16 cellular contexts compared by ENCODE assay signal in the genomic region with DNA sequence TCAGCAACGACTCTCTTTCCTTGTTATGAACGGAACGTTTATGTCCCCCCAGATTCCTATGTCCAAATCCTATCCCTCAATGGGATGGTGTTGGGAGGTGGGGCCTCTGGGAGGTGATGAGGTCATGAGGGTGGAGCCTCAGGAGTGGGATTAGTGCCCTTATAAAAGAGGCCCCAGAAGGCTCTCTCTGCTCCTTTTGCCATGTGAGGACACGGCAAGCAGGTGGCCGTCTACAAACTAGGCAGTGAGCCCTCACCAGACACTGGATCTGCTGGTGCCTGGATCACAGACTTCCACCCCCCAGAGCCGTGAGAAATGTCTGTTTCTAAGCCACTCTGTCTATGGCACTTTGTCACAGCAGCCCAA. TPM values are rescaled to one million over a fixed set of nuclear protein-coding genes. Genes with fewer than 3 reads are reported as not detected.
DNase-seq lines count a peak whose midpoint lies in the region; ATAC-seq and TF ChIP-seq lines count a peak whose summit lies in the region.
"Had no signal": no experiment of that assay in that cellular context is flagged by ENCODE, and none has a peak within 500 bp of the region (broad histone marks: within the 10 kb centered on the region; RNA-seq: fewer than 3 reads in every experiment).

No MANE protein-coding gene starts in this region.

- POLR2A ChIA-PET in HCT116 (lab: Charles Lee): no interaction called here

- no peak overlapping the region for H2AFZ ChIP-seq in HCT116 (ENCODE audit: low read depth, low read length, poor library complexity, severe bottlenecking)

- H3K4me1 Mint-ChIP-seq in activated T-helper 17 cell treated with anti-CD3 and anti-CD28 coated beads, Interleukin-2, amount 50 U/mL, for 72 hours: no peaks in the 10 kb centered on the region

- no peak overlapping the region for H3K4me3 Mint-ChIP-seq in activated T-helper 17 cell treated with anti-CD3 and anti-CD28 coated beads, Interleukin-2, amount 50 U/mL, for 72 hours
- H3K4me3 Mint-ChIP-seq: H9 had no signal

- TF ChIP-seq POLR2A in HCT116 (IDR thresholded peaks at IDR 0.05; ENCODE audit: borderline replicate concordance, extremely low read depth, insufficient read depth, insufficient read length): no peak

- H4K20me1 ChIP-seq in HCT116 (ENCODE audit: insufficient read depth): no peaks in the 10 kb centered on the region; the same call in 1 of the 2 replicates

- H3K27ac ChIP-seq in HCT116 (ENCODE audit: low read depth, low read length): no peak overlapping the region
- H3K27ac ChIP-seq in neutrophil: peak overlapping the region; percentile 52
- H3K27ac ChIP-seq: RWPE1 had no signal

- H3K27me3 ChIP-seq in HCT116 (ENCODE audit: insufficient read depth, low read length) (no peaks in the 10 kb centered on the region), neutrophil (no peaks in the 10 kb centered on the region)
- H3K27me3 ChIP-seq: BLaER1 treated with 17β-estradiol and CSF1 and Interleukin-3, amounts not matched to agents 10 nM and 100 nM had no signal

- H3K27ac Mint-ChIP-seq in activated T-helper 17 cell treated with anti-CD3 and anti-CD28 coated beads, Interleukin-2, amount 50 U/mL, for 72 hours: peak overlapping the region; percentile 50

- peak; percentile 57 for DNase-seq in NCI-H82 (lab: John Stamatoyannopoulos, UW)
- no peak for DNase-seq in NCI-H82 treated with DMSO at 0.1 percent for 48 hours (lab: John Stamatoyannopoulos, UW; ENCODE audit: unreplicated experiment)
- no peak for DNase-seq in HCT116 (ENCODE audit: low read depth, low spot score)
- no peak for DNase-seq in T-helper 1 cell
- no peak for DNase-seq in NCI-H1092 (lab: John Stamatoyannopoulos, UW)
- DNase-seq in NCI-H2171 (lab: John Stamatoyannopoulos, UW): no peak
- DNase-seq: EL, H9, IMR-90, NCI-H187, NCI-H345, NCI-H69 had no signal

- H3K9me3 Mint-ChIP-seq in activated T-helper 17 cell treated with anti-CD3 and anti-CD28 coated beads, Interleukin-2, amount 50 U/mL, for 72 hours: no peaks in the 10 kb centered on the region
- H3K9me3 Mint-ChIP-seq: H9 had no signal

- TF ChIP-seq RAD21 in HCT116 (IDR thresholded peaks at IDR 0.05; ENCODE audit: low read depth): no peak

- no peak overlapping the region for H3K4me2 ChIP-seq in HCT116 (ENCODE audit: low read length)

- H3K9me2 ChIP-seq in HCT116 (ENCODE audit: insufficient read depth): no peaks in the 10 kb centered on the region

- ATAC-seq in HCT116: peak; percentile 30; the same call in 1 of the 2 replicates
- no peak for ATAC-seq in activated T-helper 17 cell treated with anti-CD3 and anti-CD28 coated beads, Interleukin-2, amount 50 U/mL, for 72 hours (replicated peaks)

- no TSS peak for BruUV-seq in HCT116 (replicated peaks; lab: Mats Ljungman, UMichigan)

- H3K27me3 Mint-ChIP-seq in activated T-helper 17 cell treated with anti-CD3 and anti-CD28 coated beads, Interleukin-2, amount 50 U/mL, for 72 hours: no peaks in the 10 kb centered on the region

- H3K4me3 ChIP-seq in HCT116 (replicated peaks in 1 of 2; ENCODE audit: low read depth in 1 of 2, low read length in 2 of 2) (no peak overlapping the region), neutrophil (ENCODE audit: low read depth in 1 of 2, low read length in 1 of 2) (no peak overlapping the region)
- H3K4me3 ChIP-seq: BLaER1 treated with 17β-estradiol and CSF1 and Interleukin-3, amounts not matched to agents 10 nM and 100 nM had no signal

- CTCF ChIA-PET in HCT116 (lab: Charles Lee): no interaction called here

- TF ChIP-seq CTCF in HCT116 (IDR thresholded peaks at IDR 0.05 in 2 of 3, conservative IDR thresholded peaks at IDR 0.05 in 1 of 3; ENCODE audit: borderline replicate concordance in 1 of 3, insufficient read depth in 1 of 3, low read depth in 2 of 3, low read length in 2 of 3): no peak
- no peak for TF ChIP-seq CTCF in neutrophil (IDR thresholded peaks at IDR 0.05)

- peaks cover 85% of the 10 kb centered on the region for H3K36me3 Mint-ChIP-seq in activated T-helper 17 cell treated with anti-CD3 and anti-CD28 coated beads, Interleukin-2, amount 50 U/mL, for 72 hours (ENCODE audit: low read depth)

- no peaks in the 10 kb centered on the region for H3K79me2 ChIP-seq in HCT116 (ENCODE audit: insufficient read depth, low read length)

- RAD21 ChIA-PET in HCT116 (lab: Charles Lee; ENCODE audit: low non-redundant PET in 1 of 2, low total read pairs in 2 of 2, uncharacterized antibody in 2 of 2, unreplicated experiment in 2 of 2): no interaction called here

- 0 out of 4 replicates have a peak, but pooled peaks cover 0 to 5% of the 10 kb centered on the region in 2 experiments for H3K4me1 ChIP-seq in HCT116 (ENCODE audit: control insufficient read depth in 1 of 2, insufficient read depth in 2 of 2, low read length in 2 of 2)
- peaks cover 0 to 4% of the 10 kb centered on the region in 2 experiments for H3K4me1 ChIP-seq in neutrophil (ENCODE audit: control insufficient read depth in 1 of 2, insufficient read depth in 1 of 2, low read depth in 1 of 2, low read length in 1 of 2)

- no peaks in the 10 kb centered on the region for H3K9me3 ChIP-seq in HCT116 (ENCODE audit: control insufficient read depth in 1 of 2, insufficient read depth in 1 of 2, low read depth in 1 of 2, low read length in 2 of 2)
- no peaks in the 10 kb centered on the region for H3K9me3 ChIP-seq in neutrophil
- H3K9me3 ChIP-seq: BLaER1 treated with 17β-estradiol and CSF1 and Interleukin-3, amounts not matched to agents 10 nM and 100 nM had no signal

- H3K9ac ChIP-seq in HCT116 (ENCODE audit: low read length): no peak overlapping the region

- H3K36me3 ChIP-seq in HCT116 (ENCODE audit: control insufficient read depth in 1 of 2, insufficient read depth in 2 of 2, low read length in 2 of 2): peaks cover 7 to 25% of the 10 kb centered on the region in 2 experiments; a peak in 3 of 4 replicates
- H3K36me3 ChIP-seq in neutrophil: peaks cover 100% of the 10 kb centered on the region

- intact Hi-C loops in HCT116 (cut with micrococcal nuclease): no loop called here

TF ChIP-seq in HCT116, 20 proteins besides CTCF, POLR2A, EP300 and RAD21:
- TF ChIP-seq FOSL1 (IDR thresholded peaks at IDR 0.05; ENCODE audit: low read depth) (no peak), EGR1 (IDR thresholded peaks at IDR 0.05; ENCODE audit: low read depth) (no peak), CEBPB (IDR thresholded peaks at IDR 0.05; ENCODE audit: low read depth) (no peak), SIN3A (IDR thresholded peaks at IDR 0.05; ENCODE audit: low read depth) (no peak), SRF (IDR thresholded peaks at IDR 0.05; ENCODE audit: low read depth) (no peak), JUND (IDR thresholded peaks at IDR 0.05) (no peak), YY1 (IDR thresholded peaks at IDR 0.05; ENCODE audit: extremely low read depth, insufficient replicate concordance, low read depth, low read length) (no peak), EZH2phosphoT487 (IDR thresholded peaks at IDR 0.05; ENCODE audit: borderline replicate concordance) (no peak), POLR2AphosphoS5 (IDR thresholded peaks at IDR 0.05; ENCODE audit: low read depth, low read length) (no peak), TCF7L2 (IDR thresholded peaks at IDR 0.05; ENCODE audit: borderline replicate concordance, extremely low read depth, insufficient read depth, insufficient read length) (no peak), ELF1 (IDR thresholded peaks at IDR 0.05; ENCODE audit: borderline replicate concordance, low read depth) (no peak), ZFX (IDR thresholded peaks at IDR 0.05) (no peak)
- TF ChIP-seq, protein P1, sequence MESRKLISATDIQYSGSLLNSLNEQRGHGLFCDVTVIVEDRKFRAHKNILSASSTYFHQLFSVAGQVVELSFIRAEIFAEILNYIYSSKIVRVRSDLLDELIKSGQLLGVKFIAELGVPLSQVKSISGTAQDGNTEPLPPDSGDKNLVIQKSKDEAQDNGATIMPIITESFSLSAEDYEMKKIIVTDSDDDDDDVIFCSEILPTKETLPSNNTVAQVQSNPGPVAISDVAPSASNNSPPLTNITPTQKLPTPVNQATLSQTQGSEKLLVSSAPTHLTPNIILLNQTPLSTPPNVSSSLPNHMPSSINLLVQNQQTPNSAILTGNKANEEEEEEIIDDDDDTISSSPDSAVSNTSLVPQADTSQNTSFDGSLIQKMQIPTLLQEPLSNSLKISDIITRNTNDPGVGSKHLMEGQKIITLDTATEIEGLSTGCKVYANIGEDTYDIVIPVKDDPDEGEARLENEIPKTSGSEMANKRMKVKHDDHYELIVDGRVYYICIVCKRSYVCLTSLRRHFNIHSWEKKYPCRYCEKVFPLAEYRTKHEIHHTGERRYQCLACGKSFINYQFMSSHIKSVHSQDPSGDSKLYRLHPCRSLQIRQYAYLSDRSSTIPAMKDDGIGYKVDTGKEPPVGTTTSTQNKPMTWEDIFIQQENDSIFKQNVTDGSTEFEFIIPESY (IDR thresholded peaks at IDR 0.05; ENCODE audit: extremely low read depth, insufficient replicate concordance, low read length): no peak
- TF ChIP-seq, protein P2, sequence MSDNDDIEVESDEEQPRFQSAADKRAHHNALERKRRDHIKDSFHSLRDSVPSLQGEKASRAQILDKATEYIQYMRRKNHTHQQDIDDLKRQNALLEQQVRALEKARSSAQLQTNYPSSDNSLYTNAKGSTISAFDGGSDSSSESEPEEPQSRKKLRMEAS (IDR thresholded peaks at IDR 0.05): no peak

RNA-seq across cellular contexts. Expression of a gene that starts 53.2 kb away (rescaled TPM):
- 37.7 TPM for total RNA-seq in HCT116 (2021; ENCODE audit: unreplicated experiment)
- polyA plus RNA-seq in HCT116 (2012): 29.6 and 31.2 TPM in 2 replicates
- 10 to 100 TPM; 35.6 to 45.0 TPM for total RNA-seq in activated T-helper 17 cell treated with anti-CD3 and anti-CD28 coated beads, Interleukin-2, amount 50 U/mL, for 72 hours
